1 cellular context compared by ENCODE assay signal in the genomic region with DNA sequence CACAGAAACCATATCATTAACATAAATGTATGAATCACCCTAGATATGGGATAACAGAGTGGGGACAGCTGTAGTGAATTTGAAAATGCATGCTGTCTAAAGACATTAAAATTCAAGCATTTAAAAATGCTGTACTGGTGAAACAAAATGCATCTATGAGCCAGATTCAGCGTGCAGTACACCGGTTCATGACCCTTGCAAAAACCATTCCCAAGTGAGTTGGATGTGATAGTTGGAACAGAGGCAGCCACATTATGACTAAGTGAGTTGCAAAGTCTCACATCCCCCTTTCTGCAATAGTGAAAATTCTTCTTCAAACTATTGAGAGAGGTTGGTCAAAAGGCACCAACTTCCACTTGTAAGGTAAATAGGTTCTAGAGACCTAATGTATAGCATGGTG.
TF ChIP-seq lines count a peak whose summit lies in the region.

No MANE protein-coding gene starts in this region.

TF ChIP-seq in SK-N-SH, 30 proteins besides CTCF, POLR2A, EP300 and RAD21 (continued from another document):
- TF ChIP-seq, protein P1, sequence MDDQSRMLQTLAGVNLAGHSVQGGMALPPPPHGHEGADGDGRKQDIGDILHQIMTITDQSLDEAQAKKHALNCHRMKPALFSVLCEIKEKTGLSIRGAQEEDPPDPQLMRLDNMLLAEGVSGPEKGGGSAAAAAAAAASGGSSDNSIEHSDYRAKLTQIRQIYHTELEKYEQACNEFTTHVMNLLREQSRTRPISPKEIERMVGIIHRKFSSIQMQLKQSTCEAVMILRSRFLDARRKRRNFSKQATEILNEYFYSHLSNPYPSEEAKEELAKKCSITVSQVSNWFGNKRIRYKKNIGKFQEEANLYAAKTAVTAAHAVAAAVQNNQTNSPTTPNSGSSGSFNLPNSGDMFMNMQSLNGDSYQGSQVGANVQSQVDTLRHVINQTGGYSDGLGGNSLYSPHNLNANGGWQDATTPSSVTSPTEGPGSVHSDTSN (IDR thresholded peaks at IDR 0.05): no peak
- TF ChIP-seq TCF12 (IDR thresholded peaks at IDR 0.05): no peak
- TF ChIP-seq FOSL2 (IDR thresholded peaks at IDR 0.05; ENCODE audit: borderline replicate concordance, low read depth): no peak
- no peak for TF ChIP-seq TEAD4 (IDR thresholded peaks at IDR 0.05; ENCODE audit: borderline replicate concordance, insufficient read depth)
- TF ChIP-seq MXI1 (IDR thresholded peaks at IDR 0.05; ENCODE audit: low read depth, low read length): no peak
- TF ChIP-seq SMC3 (IDR thresholded peaks at IDR 0.05; ENCODE audit: low read depth, low read length): no peak
- TF ChIP-seq MEF2A (IDR thresholded peaks at IDR 0.05; ENCODE audit: borderline replicate concordance, low read depth): no peak
- TF ChIP-seq RCOR1 (IDR thresholded peaks at IDR 0.05; ENCODE audit: low read length): no peak
